8 cellular contexts compared by ENCODE assay signal in the genomic region with DNA sequence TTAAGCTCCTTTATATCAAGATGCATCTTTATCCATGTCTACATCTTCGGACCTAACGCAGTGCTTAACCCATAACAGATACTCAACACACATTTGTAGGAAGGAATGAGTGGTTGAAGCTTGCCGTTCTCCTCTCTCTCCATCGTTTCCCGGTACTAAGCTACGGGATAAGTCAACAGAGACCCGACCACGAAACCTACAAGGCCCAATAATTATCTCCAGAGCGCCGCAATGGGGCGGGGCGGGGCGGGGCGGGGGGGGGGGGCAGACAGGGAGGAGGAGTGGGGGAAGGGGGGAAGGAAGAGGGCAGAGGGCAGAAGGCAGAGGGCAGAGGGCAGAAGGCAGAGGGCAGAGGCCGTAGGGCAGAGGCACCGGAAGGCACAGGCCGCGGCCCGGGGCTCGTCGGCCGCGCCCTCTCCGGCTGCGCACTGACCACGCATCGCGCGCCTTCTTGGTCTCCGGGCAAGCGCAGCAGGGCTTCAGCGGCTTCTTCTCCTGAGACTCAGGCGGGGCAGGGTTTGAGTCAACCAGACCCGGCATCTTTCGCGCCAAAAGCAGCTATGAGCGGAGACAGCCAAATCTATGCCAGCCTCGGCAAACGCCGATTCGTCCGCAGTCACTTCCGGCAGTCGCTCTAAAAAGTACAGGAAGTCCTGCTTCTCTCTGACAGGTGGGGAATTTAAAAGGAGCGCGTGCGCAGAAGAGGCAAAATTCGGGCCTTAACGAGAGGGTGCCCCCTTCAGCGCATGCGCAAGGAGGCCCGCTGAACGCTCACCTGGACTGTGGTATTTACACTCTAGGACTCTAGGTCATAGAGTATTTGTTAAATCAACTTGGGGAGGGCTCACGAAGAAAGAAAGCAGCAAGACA. TPM values are rescaled to one million over a fixed set of nuclear protein-coding genes. Genes with fewer than 3 reads are reported as not detected.
A peak's percentile ranks its signal among the peaks of the same experiment; 100 is the strongest.
DNase-seq lines count a peak whose midpoint lies in the region; ATAC-seq and TF ChIP-seq lines count a peak whose summit lies in the region.

A gene with protein sequence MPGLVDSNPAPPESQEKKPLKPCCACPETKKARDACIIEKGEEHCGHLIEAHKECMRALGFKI (minus strand): TSS at position 636 of the 870 bp plus-strand sequence. CDS start 96 bp downstream, at position 540.

- no peaks in the 10 kb centered on the region for H3K27me3 ChIP-seq in gastroesophageal sphincter
- H3K27me3 ChIP-seq in neutrophil: no peaks in the 10 kb centered on the region

- intact Hi-C loops in activated naive CD4-positive, alpha-beta T cell treated with anti-CD3 and anti-CD28 coated beads for 36 hours (cut with micrococcal nuclease): loop anchor here (1.0 to 2.0 kb wide), 12 partner anchors 23 to 458 kb away; a partner anchor contains a TSS

- CTCF ChIA-PET in activated naive CD4-positive, alpha-beta T cell treated with anti-CD3 and anti-CD28 coated beads for 36 hours (lab: Charles Lee): interaction anchor here (0.6 to 1.9 kb wide), 2 partner anchors 319 to 403 kb away, joined by 3 to 7 read pairs; no protein-coding TSS in a partner anchor

- peak; percentile 95 for ATAC-seq in gastroesophageal sphincter

- H3K4me3 Mint-ChIP-seq in activated naive CD4-positive, alpha-beta T cell treated with anti-CD3 and anti-CD28 coated beads for 36 hours: peak within 1 kb of the TSS; percentile 82

- H3K36me3 Mint-ChIP-seq in activated naive CD4-positive, alpha-beta T cell treated with anti-CD3 and anti-CD28 coated beads for 36 hours (ENCODE audit: low read depth): peaks cover 19% of the 10 kb centered on the region

- DNase-seq in GF-D8 (lab: John Stamatoyannopoulos, UW): peak; percentile 95
- DNase-seq in HFF-Myc (ENCODE audit: extremely low read depth, low read depth): peak; percentile 81
- peak; percentile 99 for DNase-seq in NAMALWA (ENCODE audit: low spot score)
- peak; percentile 98 for DNase-seq in SK-N-DZ (ENCODE audit: low spot score)
- DNase-seq in activated naive CD4-positive, alpha-beta T cell treated with anti-CD3 and anti-CD28 coated beads for 36 hours: peak; percentile 97
- DNase-seq in substantia nigra (lab: John Stamatoyannopoulos, UW): peak; percentile 48 to 97 (median 86)

- H3K9me3 Mint-ChIP-seq in activated naive CD4-positive, alpha-beta T cell treated with anti-CD3 and anti-CD28 coated beads for 36 hours: no peaks in the 10 kb centered on the region

- H3K36me3 ChIP-seq in gastroesophageal sphincter: peaks cover 3 to 32% of the 10 kb centered on the region in 2 donors
- H3K36me3 ChIP-seq in neutrophil: peaks cover 35% of the 10 kb centered on the region

- TF ChIP-seq CTCF in HFF-Myc (IDR thresholded peaks at IDR 0.05; ENCODE audit: low read depth, low read length, missing control alignments) (no peak), gastroesophageal sphincter (IDR thresholded peaks at IDR 0.05) (peak in 1 of 4 experiments; percentile 8), neutrophil (IDR thresholded peaks at IDR 0.05) (peak; percentile 24)

- peak within 1 kb of the TSS; percentile 95 for H3K27ac Mint-ChIP-seq in activated naive CD4-positive, alpha-beta T cell treated with anti-CD3 and anti-CD28 coated beads for 36 hours

- H3K4me1 ChIP-seq in gastroesophageal sphincter (peaks cover 7 to 33% (median 8%) of the 10 kb centered on the region in 3 donors), neutrophil (ENCODE audit: control insufficient read depth in 1 of 2, insufficient read depth in 1 of 2, low read depth in 1 of 2, low read length in 1 of 2) (peaks cover 16% of the 10 kb centered on the region in 2 experiments)

- H3K9me3 ChIP-seq in gastroesophageal sphincter: no peaks in the 10 kb centered on the region
- H3K9me3 ChIP-seq in neutrophil: no peaks in the 10 kb centered on the region

- 0% methylated on average over 12 to 22 of the region's 54 CpGs for WGBS in gastroesophageal sphincter (ENCODE audit: low coverage in 1 of 2), 2 donors

- peak; percentile 21 to 50 for TF ChIP-seq POLR2A in gastroesophageal sphincter (IDR thresholded peaks at IDR 0.05)

- H3K27me3 Mint-ChIP-seq in activated naive CD4-positive, alpha-beta T cell treated with anti-CD3 and anti-CD28 coated beads for 36 hours (ENCODE audit: low read depth): no peaks in the 10 kb centered on the region

- no peak for TF ChIP-seq EP300 in gastroesophageal sphincter (IDR thresholded peaks at IDR 0.05)

- H3K27ac ChIP-seq in gastroesophageal sphincter (peak within 1 kb of the TSS; percentile 77 to 99 (median 90)), neutrophil (peak within 1 kb of the TSS; percentile 97), substantia nigra (ENCODE audit: low read depth, low read length, poor library complexity, severe bottlenecking) (peak within 1 kb of the TSS; percentile 86)

- H3K4me1 Mint-ChIP-seq in activated naive CD4-positive, alpha-beta T cell treated with anti-CD3 and anti-CD28 coated beads for 36 hours (ENCODE audit: low read depth): peaks cover 31% of the 10 kb centered on the region

- H3K4me3 ChIP-seq in HFF-Myc (replicated peaks; ENCODE audit: low read depth, low read length): peak within 1 kb of the TSS; percentile 53
- H3K4me3 ChIP-seq in gastroesophageal sphincter: peak within 1 kb of the TSS; percentile 63 to 74
- peak within 1 kb of the TSS; percentile 83 to 92 for H3K4me3 ChIP-seq in neutrophil (ENCODE audit: low read depth in 1 of 2, low read length in 1 of 2)

RNA-seq across cellular contexts. Expression of the gene that starts here (rescaled TPM):
- 27.6 and 28.1 TPM in 2 replicates for polyA plus RNA-seq in SK-N-DZ (2014; cell fraction: cytosol; rRNA removed)
- 24.5 and 26.3 TPM in 2 replicates for polyA plus RNA-seq in SK-N-DZ (2014; cell fraction: nucleus; rRNA removed)
- 100 to 1,000 TPM; 104 to 113 TPM for total RNA-seq in activated naive CD4-positive, alpha-beta T cell treated with anti-CD3 and anti-CD28 coated beads for 36 hours
- 10 to 100 TPM; 31.9 to 84.8 (median 62.7) TPM for total RNA-seq in gastroesophageal sphincter

Comparison
In these comparisons a context has a peak if more than half of its experiments do, and no peak if none do; other contexts are left out.
1. Peak in every context shown above with its lines: DNase-seq, ATAC-seq, H3K4me3 ChIP-seq and H3K27ac ChIP-seq.